ENCODE assay signal across 25 cellular contexts in the genomic region with DNA sequence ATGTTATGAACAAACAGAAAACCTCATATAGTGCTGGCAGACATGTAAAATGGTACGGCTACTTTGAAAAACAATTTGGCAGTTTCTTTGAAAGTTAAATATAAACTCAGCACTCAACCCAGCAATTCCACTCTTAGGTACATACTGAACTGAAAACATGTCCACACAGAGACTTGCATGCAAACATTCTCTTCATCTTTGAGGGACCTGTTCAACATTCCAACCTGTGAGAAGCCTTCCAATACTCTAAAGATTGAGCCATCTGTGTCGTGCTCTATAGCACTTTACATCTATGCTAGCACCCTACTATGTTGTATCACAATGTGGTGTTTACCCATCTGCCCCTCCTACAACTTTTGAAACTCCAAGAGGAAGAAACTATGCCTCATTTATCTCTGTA.
DNase-seq lines count a peak whose midpoint lies in the region; ATAC-seq and TF ChIP-seq lines count a peak whose summit lies in the region.
"Had no signal": no experiment of that assay in that cellular context is flagged by ENCODE, and none has a peak within 500 bp of the region (broad histone marks: within the 10 kb centered on the region; RNA-seq: fewer than 3 reads in every experiment).

No MANE protein-coding gene starts in this region.

- no peaks in the 10 kb centered on the region for H3F3A ChIP-seq in GM23338 (replicated peaks; ENCODE audit: low read depth)

- H3K4me1 ChIP-seq in Caco-2, result peaks cover 7% of the 10 kb centered on the region; the same call in 1 of the 2 replicates
- no peaks in the 10 kb centered on the region for H3K4me1 ChIP-seq in GM23338 (ENCODE audit: insufficient read depth)
- H3K4me1 ChIP-seq in lower lobe of right lung, result no peaks in the 10 kb centered on the region
- H3K4me1 ChIP-seq: A549, BLaER1, HAP-1 had no signal

- CTCF ChIA-PET in Caco-2 (lab: Charles Lee), result interaction anchor here (0.7 kb wide), 1 partner anchor 229 kb away, joined by 3 read pairs; no protein-coding TSS in a partner anchor

- ATAC-seq in GM23338, result no peak
- ATAC-seq in lower lobe of right lung, result peak; percentile 84 to 97
- ATAC-seq in GM21737 (IDR thresholded peaks at IDR 0.05; ENCODE audit: unreplicated experiment), result no peak
- ATAC-seq: A549, SK-N-SH treated with all-trans-retinoic acid at 6 μM for 48 hours had no signal

- DNase-seq in Caco-2 (peak in 1 of 2 experiments; percentile 55), GM23338 (ENCODE audit: low spot score) (no peak), epithelial cell of proximal tubule (ENCODE audit: low read depth) (peak; percentile 22), lower lobe of right lung (no peak), NCI-H510A treated with DMSO at 0.1 percent for 48 hours (lab: John Stamatoyannopoulos, UW) (no peak), mesenteric fat pad (ENCODE audit: low spot score) (no peak)
- no peak for DNase-seq in stimulated activated CD4-positive, alpha-beta T cell treated with anti-CD3 and anti-CD28 coated beads, Interleukin-4, amount 100 ng/mL, for 24 hours
- DNase-seq: Calu3; CD4-positive, alpha-beta memory T cell; DMS53; EL; IMR-90; NCI-H146; NCI-H2029 treated with DMSO at 0.1 percent for 48 hours; NCI-H2171; NCI-H526 treated with DMSO at 0.1 percent for 48 hours; NK-92 treated with Interleukin-12 subunit alpha and Interleukin-12 subunit beta, amount 100 ng/mL, for 24 hours; OCI-M1; SIG-M5 had no signal

- H3K27ac ChIP-seq in GM23338 (ENCODE audit: low read depth) (no peak overlapping the region), lower lobe of right lung (no peak overlapping the region)
- H3K27ac ChIP-seq: A549, BLaER1, HL-60 had no signal

- POLR2A ChIA-PET in Caco-2 (lab: Charles Lee), result interaction anchor here (0.7 kb wide), 1 partner anchor 8 kb away, joined by 3 read pairs; no protein-coding TSS in a partner anchor

- H3K4me3 Mint-ChIP-seq in Caco-2 (ENCODE audit: unreplicated experiment) (peak overlapping the region; percentile 36), GM23338 (no peak overlapping the region)
- H3K4me3 Mint-ChIP-seq: CD4-positive, alpha-beta memory T cell had no signal

- peak overlapping the region; percentile 20; the same call in 1 of the 2 replicates for H2AFZ ChIP-seq in GM23338

- H3K27ac Mint-ChIP-seq in Caco-2 (ENCODE audit: unreplicated experiment) (peak overlapping the region; percentile 43), GM23338 (no peak overlapping the region)
- H3K27ac Mint-ChIP-seq: CD4-positive, alpha-beta memory T cell had no signal

- no peaks in the 10 kb centered on the region for H3K9me3 ChIP-seq in Caco-2
- no peaks in the 10 kb centered on the region for H3K9me3 ChIP-seq in lower lobe of right lung
- H3K9me3 ChIP-seq: A549, BLaER1, HAP-1 had no signal

- H4K20me1 ChIP-seq in GM23338 (replicated peaks; ENCODE audit: insufficient read depth), result no peaks in the 10 kb centered on the region

- no peaks in the 10 kb centered on the region for H3K79me2 ChIP-seq in GM23338 (replicated peaks; ENCODE audit: insufficient read depth)

- intact Hi-C loops in Caco-2 (cut with micrococcal nuclease; ENCODE audit: unreplicated experiment) (no loop called here), lower lobe of right lung (cut with DNase I) (no loop called here)

- no peaks in the 10 kb centered on the region for H3K36me3 ChIP-seq in Caco-2 (ENCODE audit: control insufficient read depth, insufficient read depth, low read length)
- no peaks in the 10 kb centered on the region for H3K36me3 ChIP-seq in GM23338 (ENCODE audit: insufficient read depth)
- no peaks in the 10 kb centered on the region for H3K36me3 ChIP-seq in lower lobe of right lung
- H3K36me3 ChIP-seq: BLaER1, HAP-1 had no signal

- no peaks in the 10 kb centered on the region for H3K27me3 Mint-ChIP-seq in Caco-2 (ENCODE audit: insufficient read depth, unreplicated experiment)
- no peaks in the 10 kb centered on the region for H3K27me3 Mint-ChIP-seq in GM23338 (ENCODE audit: insufficient read depth, low read depth, poor library complexity)

- TF ChIP-seq CTCF in Caco-2 (IDR thresholded peaks at IDR 0.05; ENCODE audit: insufficient read depth in 1 of 2, low read depth in 1 of 2, low read length in 1 of 2, severe bottlenecking in 1 of 2, unreplicated experiment in 1 of 2) (no peak), GM23338 (conservative IDR thresholded peaks at IDR 0.05; ENCODE audit: low read depth in 2 of 2) (no peak), epithelial cell of proximal tubule (conservative IDR thresholded peaks at IDR 0.05; ENCODE audit: low read depth, low read length) (no peak), lower lobe of right lung (IDR thresholded peaks at IDR 0.05) (no peak)

- no peaks in the 10 kb centered on the region for H3K27me3 ChIP-seq in Caco-2 (replicated peaks; ENCODE audit: control insufficient read depth, insufficient read depth, low read length)
- H3K27me3 ChIP-seq in GM23338 (ENCODE audit: insufficient read depth), result no peaks in the 10 kb centered on the region
- no peaks in the 10 kb centered on the region for H3K27me3 ChIP-seq in lower lobe of right lung (ENCODE audit: low read depth)
- H3K27me3 ChIP-seq: BLaER1 had no signal

- BruUV-seq in Caco-2 (replicated peaks; lab: Mats Ljungman, UMichigan), result no TSS peak

- H3K4me3 ChIP-seq in Caco-2 (ENCODE audit: low read depth, low read length), result no peak overlapping the region
- no peak overlapping the region for H3K4me3 ChIP-seq in GM23338
- H3K4me3 ChIP-seq in epithelial cell of proximal tubule (ENCODE audit: low read depth, low read length), result no peak overlapping the region
- no peak overlapping the region for H3K4me3 ChIP-seq in lower lobe of right lung
- H3K4me3 ChIP-seq: A549, BLaER1, HAP-1 had no signal

- H3K4me1 Mint-ChIP-seq in Caco-2 (ENCODE audit: low read depth, unreplicated experiment) (peaks cover 21% of the 10 kb centered on the region), GM23338 (no peaks in the 10 kb centered on the region)
- H3K4me1 Mint-ChIP-seq: CD4-positive, alpha-beta memory T cell had no signal

- no peak overlapping the region for H3K4me2 ChIP-seq in GM23338
- H3K4me2 ChIP-seq: A549, BLaER1 had no signal

- no peaks in the 10 kb centered on the region for H3K36me3 Mint-ChIP-seq in Caco-2 (ENCODE audit: insufficient read depth, unreplicated experiment)
- no peaks in the 10 kb centered on the region for H3K36me3 Mint-ChIP-seq in GM23338 (ENCODE audit: low read depth)
- H3K36me3 Mint-ChIP-seq: CD4-positive, alpha-beta memory T cell had no signal

- no peaks in the 10 kb centered on the region for H3K9me2 ChIP-seq in GM23338 (ENCODE audit: insufficient read depth)

- H3K9me3 Mint-ChIP-seq in Caco-2 (ENCODE audit: unreplicated experiment) (peaks cover 12% of the 10 kb centered on the region), GM23338 (no peaks in the 10 kb centered on the region)
- H3K9me3 Mint-ChIP-seq: CD4-positive, alpha-beta memory T cell had no signal

Comparison
In these comparisons a context has a peak if more than half of its experiments do, and no peak if none do; other contexts are left out.
1. ATAC-seq: peak in lower lobe of right lung (2 of 2); none in GM23338 (single experiment) and GM21737 (single experiment).